Comparison of ENCODE assay signal across 14 cellular contexts in the genomic region with DNA sequence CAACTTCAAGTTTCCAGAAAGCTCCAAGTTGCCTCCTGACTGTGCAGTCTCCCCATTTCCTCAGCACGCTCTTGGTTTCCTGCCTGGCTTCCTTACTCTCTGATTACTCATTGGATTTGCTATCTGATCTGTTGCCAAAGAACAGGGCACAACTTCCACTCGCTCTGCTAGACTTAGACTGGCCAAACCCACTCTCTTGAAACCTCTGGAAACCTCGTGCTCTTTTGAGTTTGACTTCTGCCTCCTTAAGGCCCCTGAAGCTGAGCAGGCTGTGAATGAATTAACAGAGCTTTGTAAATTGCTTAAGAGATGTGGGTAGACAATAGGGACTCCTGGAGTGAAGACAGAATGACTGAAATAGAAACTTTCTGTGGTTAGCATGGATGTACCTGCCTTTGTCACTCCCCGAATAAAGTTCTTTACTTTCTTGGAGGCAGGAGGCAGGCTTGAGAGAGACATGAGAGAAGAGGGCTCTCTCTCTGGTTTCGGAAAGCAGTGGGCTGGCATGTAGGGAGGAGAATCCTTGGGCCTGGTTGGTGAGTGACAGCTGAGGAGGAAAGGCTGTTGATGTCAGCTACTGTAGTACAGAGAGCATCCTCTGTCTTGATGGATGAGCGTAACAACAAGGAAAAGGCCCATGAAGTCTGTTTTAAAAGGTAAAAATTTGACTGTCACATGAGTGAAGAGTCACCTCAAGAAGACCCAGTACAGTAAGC.
DNase-seq lines count a peak whose midpoint lies in the region; ATAC-seq and TF ChIP-seq lines count a peak whose summit lies in the region.
"Had no signal": no experiment of that assay in that cellular context is flagged by ENCODE, and none has a peak within 500 bp of the region (broad histone marks: within the 10 kb centered on the region; RNA-seq: fewer than 3 reads in every experiment).

No MANE protein-coding gene starts in this region.

- TF ChIP-seq CTCF in esophagus muscularis mucosa (IDR thresholded peaks at IDR 0.05) = no peak

- H3K4me3 ChIP-seq in esophagus muscularis mucosa = no peak overlapping the region
- H3K4me3 ChIP-seq: cardiac muscle cell had no signal

- no peak for DNase-seq in activated T-cell treated with anti-CD3 and anti-CD28 coated beads, Interleukin-2, amount 50 U/mL, for 4 hours
- DNase-seq in activated T-cell treated with anti-CD3 and anti-CD28 coated beads, Interleukin-2, amount 50 U/mL, for 1 hour = no peak
- DNase-seq in RKO (ENCODE audit: low spot score) (peak; percentile 32), esophagus muscularis mucosa (ENCODE audit: extremely low spot score) (peak; percentile 81), renal cortical epithelial cell (ENCODE audit: low read depth) (peak; percentile 89), inferior parietal cortex (ENCODE audit: extremely low spot score) (no peak), KG1 (lab: John Stamatoyannopoulos, UW) (no peak)
- DNase-seq: activated CD4-positive, alpha-beta T cell treated with anti-CD3 and anti-CD28 coated beads, Interleukin-2, amount 50 U/mL, for 1 hour; NCI-H1105 treated with DMSO at 0.1 percent for 48 hours; RPMI8226 had no signal

- H3K27me3 ChIP-seq in esophagus muscularis mucosa = no peaks in the 10 kb centered on the region
- H3K27me3 ChIP-seq: cardiac muscle cell had no signal

- 78% methylated on average over 6 of the region's 6 CpGs for WGBS in esophagus muscularis mucosa

- TF ChIP-seq EP300 in esophagus muscularis mucosa (IDR thresholded peaks at IDR 0.05) = no peak

- H3K36me3 Mint-ChIP-seq in activated T-cell treated with anti-CD3 and anti-CD28 coated beads, Interleukin-2, amount 50 U/mL, for 4 hours (ENCODE audit: insufficient read depth) = no peaks in the 10 kb centered on the region

- H3K27ac ChIP-seq in esophagus muscularis mucosa (replicated peaks in 1 of 4) = no peak overlapping the region
- H3K27ac ChIP-seq: cardiac muscle cell, parathyroid adenoma had no signal

- peak; percentile 78 to 82 for ATAC-seq in activated T-cell treated with anti-CD3 and anti-CD28 coated beads, Interleukin-2, amount 50 U/mL, for 4 hours
- no peak for ATAC-seq in HG03571 (IDR thresholded peaks at IDR 0.05; ENCODE audit: unreplicated experiment)

- H3K9me3 ChIP-seq in esophagus muscularis mucosa = no peaks in the 10 kb centered on the region

- H3K36me3 ChIP-seq in esophagus muscularis mucosa = no peaks in the 10 kb centered on the region
- H3K36me3 ChIP-seq: cardiac muscle cell had no signal

- no peak for TF ChIP-seq POLR2A in esophagus muscularis mucosa (IDR thresholded peaks at IDR 0.05; ENCODE audit: low read depth)

- intact Hi-C loops in esophagus muscularis mucosa (cut with DNase I) = no loop called here

- no peaks in the 10 kb centered on the region for H3K9me3 Mint-ChIP-seq in activated T-cell treated with anti-CD3 and anti-CD28 coated beads, Interleukin-2, amount 50 U/mL, for 4 hours

- H3K4me1 Mint-ChIP-seq in activated T-cell treated with anti-CD3 and anti-CD28 coated beads, Interleukin-2, amount 50 U/mL, for 4 hours (ENCODE audit: low read depth) = peaks cover 4% of the 10 kb centered on the region
- H3K4me1 Mint-ChIP-seq: B cell had no signal

- H3K4me1 ChIP-seq in esophagus muscularis mucosa = no peaks in the 10 kb centered on the region
- H3K4me1 ChIP-seq: parathyroid adenoma had no signal

- no peaks in the 10 kb centered on the region for H3K27me3 Mint-ChIP-seq in activated T-cell treated with anti-CD3 and anti-CD28 coated beads, Interleukin-2, amount 50 U/mL, for 4 hours (ENCODE audit: low read depth)
- H3K27me3 Mint-ChIP-seq: B cell had no signal

- H3K4me3 Mint-ChIP-seq in activated T-cell treated with anti-CD3 and anti-CD28 coated beads, Interleukin-2, amount 50 U/mL, for 4 hours = no peak overlapping the region
- H3K4me3 Mint-ChIP-seq: B cell had no signal

Comparison
In these comparisons a context has a peak if more than half of its experiments do, and no peak if none do; other contexts are left out.
1. DNase-seq: peak in RKO (single experiment), esophagus muscularis mucosa (single experiment) and renal cortical epithelial cell (single experiment); none in activated T-cell treated with anti-CD3 and anti-CD28 coated beads, Interleukin-2, amount 50 U/mL, for 4 hours (single experiment), activated T-cell treated with anti-CD3 and anti-CD28 coated beads, Interleukin-2, amount 50 U/mL, for 1 hour (single experiment), inferior parietal cortex (single experiment) and KG1 (single experiment).